ENCODE assay signal across 26 cellular contexts in the genomic region with DNA sequence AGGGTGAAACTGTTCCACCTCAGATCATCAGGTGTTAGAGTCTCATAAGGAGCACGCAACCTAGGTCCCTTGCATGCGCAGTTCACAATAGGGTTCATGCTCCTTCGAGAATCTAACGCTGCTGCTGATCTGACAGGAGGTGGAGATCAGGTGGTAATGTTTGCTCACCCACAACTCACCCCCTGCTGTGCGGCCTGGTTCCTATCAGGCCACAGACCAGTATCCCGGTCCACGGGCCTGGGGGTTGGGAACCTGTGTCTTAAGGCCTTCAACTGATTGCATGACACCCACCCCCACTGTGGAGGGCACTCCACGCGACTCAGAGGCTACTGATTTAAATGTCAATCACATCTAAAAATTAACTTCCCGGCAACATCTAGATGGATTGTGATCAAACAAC.
A peak's percentile ranks its signal among the peaks of the same experiment; 100 is the strongest.
DNase-seq lines count a peak whose midpoint lies in the region; FAIRE-seq and TF ChIP-seq lines count a peak whose summit lies in the region.
"Had no signal": no experiment of that assay in that cellular context is flagged by ENCODE, and none has a peak within 500 bp of the region (broad histone marks: within the 10 kb centered on the region; RNA-seq: fewer than 3 reads in every experiment).

No MANE protein-coding gene starts in this region.

- peaks cover 17% of the 10 kb centered on the region for H3K4me1 ChIP-seq in NT2/D1 (ENCODE audit: insufficient read depth, insufficient read length)
- H3K4me1 ChIP-seq: A549 had no signal

- peaks cover 8% of the 10 kb centered on the region; the same call in 1 of the 2 replicates for H3K9me3 ChIP-seq in NT2/D1 (ENCODE audit: insufficient read depth, low read length)
- H3K9me3 ChIP-seq: Caco-2 had no signal

- H3K4me3 ChIP-seq in NT2/D1 (ENCODE audit: insufficient read length, low read depth) = no peak overlapping the region
- H3K4me3 ChIP-seq: A549, GM23248 had no signal

- no peak for DNase-seq in NT2/D1 (ENCODE audit: low read depth, low spot score)
- DNase-seq in chondrocyte (ENCODE audit: low spot score) = no peak
- DNase-seq in NCI-H1417 (lab: John Stamatoyannopoulos, UW) = no peak
- no peak for DNase-seq in GM19238 (ENCODE audit: insufficient read length, low spot score)
- no peak for DNase-seq in HuH-7.5 (ENCODE audit: low spot score)
- DNase-seq in GM19239 (ENCODE audit: insufficient read length, low spot score) = no peak
- DNase-seq: AML-193; Caco-2; CD4-positive, alpha-beta memory T cell; DMS 273 treated with DMSO at 0.1 percent for 48 hours; DMS79; EL; GDM1; GM23248; H9; NCI-H1048; NCI-H1417 treated with DMSO at 0.1 percent for 48 hours; NCI-H1694 treated with DMSO at 0.1 percent for 48 hours; NCI-H2081; NCI-H2227 treated with DMSO at 0.1 percent for 48 hours; NCI-H526 treated with DMSO at 0.1 percent for 48 hours; SHP77 had no signal

- H3K27me3 ChIP-seq in NT2/D1 (ENCODE audit: insufficient read depth, insufficient read length) = no peaks in the 10 kb centered on the region

- H3K9me3 Mint-ChIP-seq in chondrocyte (ENCODE audit: low read depth) (no peaks in the 10 kb centered on the region), nephron (no peaks in the 10 kb centered on the region)
- H3K9me3 Mint-ChIP-seq: CD4-positive, alpha-beta memory T cell; H9; IgD-negative memory B cell had no signal

- H3K4me3 Mint-ChIP-seq in chondrocyte (ENCODE audit: unreplicated experiment) = peak overlapping the region; percentile 12
- no peak overlapping the region for H3K4me3 Mint-ChIP-seq in nephron
- H3K4me3 Mint-ChIP-seq: CD4-positive, alpha-beta memory T cell; H9; IgD-negative memory B cell had no signal

- peak overlapping the region; percentile 17 for H3K9ac ChIP-seq in NT2/D1 (ENCODE audit: insufficient read length, low read depth)
- H3K9ac ChIP-seq: GM23248 had no signal

- no peak for FAIRE-seq in GM19239 (lab: Jason Lieb, UNC)
- FAIRE-seq: A549, GM12891 had no signal

- peaks cover 12% of the 10 kb centered on the region for H3K27me3 Mint-ChIP-seq in chondrocyte (ENCODE audit: low read depth)
- peaks cover 36% of the 10 kb centered on the region for H3K27me3 Mint-ChIP-seq in nephron (ENCODE audit: low read depth)

- H3K27ac Mint-ChIP-seq in chondrocyte (ENCODE audit: unreplicated experiment) (no peak overlapping the region), nephron (peak overlapping the region; percentile 40 to 66 (median 48))
- H3K27ac Mint-ChIP-seq: CD4-positive, alpha-beta memory T cell; H9 had no signal

- TF ChIP-seq CTCF in chondrocyte (IDR thresholded peaks at IDR 0.05) (no peak), nephron (IDR thresholded peaks at IDR 0.05; ENCODE audit: unreplicated experiment in 3 of 3) (no peak)

- H3K36me3 ChIP-seq in NT2/D1 (ENCODE audit: insufficient read depth, insufficient read length, low read length) = no peaks in the 10 kb centered on the region

- no peaks in the 10 kb centered on the region for H3K36me3 Mint-ChIP-seq in chondrocyte (ENCODE audit: low read depth)
- no peaks in the 10 kb centered on the region for H3K36me3 Mint-ChIP-seq in nephron (ENCODE audit: low read depth)
- H3K36me3 Mint-ChIP-seq: CD4-positive, alpha-beta memory T cell; IgD-negative memory B cell had no signal

- peaks cover 12% of the 10 kb centered on the region for H3K4me1 Mint-ChIP-seq in chondrocyte (ENCODE audit: low read depth)
- H3K4me1 Mint-ChIP-seq in nephron = peaks cover 59% of the 10 kb centered on the region
- H3K4me1 Mint-ChIP-seq: CD4-positive, alpha-beta memory T cell; IgD-negative memory B cell had no signal
